Comparison of ENCODE assay signal across 9 cellular contexts in genomic region chr12:113886721-113887120, GRCh38.
"Had no signal": no experiment of that assay in that cellular context is flagged by ENCODE, and none has a peak within 500 bp of the region (broad histone marks: within the 10 kb centered on the region; RNA-seq: fewer than 3 reads in every experiment).

No MANE protein-coding gene starts in this region.

- H3K27ac Mint-ChIP-seq: GM23338, HFFc6 had no signal

- H3K36me3 ChIP-seq: HAP-1 had no signal

- H3K4me2 ChIP-seq: GM23338 had no signal

- H3K9me3 Mint-ChIP-seq: HFFc6 had no signal

- H3K27ac ChIP-seq: GM23248 had no signal

- H2AFZ ChIP-seq: GM23248, GM23338 had no signal

- H3K4me3 Mint-ChIP-seq: GM23338, H9, HFFc6 had no signal

- DNase-seq: GM23248, GOT3, H7, H9, HCEC 1CT, HFFc6 had no signal

- ATAC-seq: GM23338, HCT116 had no signal

- H3K9ac ChIP-seq: GM23248 had no signal

- H3K4me3 ChIP-seq: GM23248, GM23338, HAP-1 had no signal
